8 cellular contexts compared by ENCODE assay signal in the genomic region with DNA sequence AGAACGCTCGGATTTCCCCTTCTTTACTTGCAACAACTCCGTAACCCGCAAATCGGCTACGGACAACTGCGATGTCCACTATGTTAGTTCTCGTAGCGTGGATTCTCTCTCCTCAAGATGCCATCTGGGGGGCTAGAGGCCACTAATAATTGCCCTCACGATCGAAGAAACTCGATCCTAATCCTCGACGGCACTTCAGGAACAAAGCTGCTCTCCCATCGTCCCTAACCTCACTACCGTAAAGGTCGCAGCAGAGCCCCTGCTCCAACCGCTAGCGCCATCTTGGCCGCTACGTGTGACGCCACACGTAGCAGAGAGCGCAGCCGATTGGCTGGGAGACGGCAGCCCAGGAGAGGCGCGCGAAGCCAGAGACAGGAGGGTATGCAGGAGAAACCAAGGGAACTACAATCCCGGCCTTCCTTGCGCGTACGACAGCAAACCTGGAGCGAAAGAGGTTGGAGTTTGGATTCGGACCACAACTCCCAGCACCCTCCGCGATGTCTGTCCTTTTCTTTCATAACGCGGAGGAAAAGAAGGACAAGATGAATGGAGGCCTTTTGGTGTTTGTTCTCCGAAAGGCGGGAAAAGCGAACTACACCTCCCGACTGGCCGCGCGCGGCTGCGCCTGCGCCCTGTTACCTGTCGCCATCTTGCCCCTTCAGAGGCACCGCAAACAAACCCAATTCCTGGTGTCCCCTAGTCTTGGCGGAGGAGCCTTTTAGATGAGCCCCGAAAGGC. TPM values are rescaled to one million over a fixed set of nuclear protein-coding genes. Genes with fewer than 3 reads are reported as not detected.
A peak's percentile ranks its signal among the peaks of the same experiment; 100 is the strongest.
DNase-seq lines count a peak whose midpoint lies in the region; ATAC-seq, FAIRE-seq and TF ChIP-seq lines count a peak whose summit lies in the region.

A gene with protein sequence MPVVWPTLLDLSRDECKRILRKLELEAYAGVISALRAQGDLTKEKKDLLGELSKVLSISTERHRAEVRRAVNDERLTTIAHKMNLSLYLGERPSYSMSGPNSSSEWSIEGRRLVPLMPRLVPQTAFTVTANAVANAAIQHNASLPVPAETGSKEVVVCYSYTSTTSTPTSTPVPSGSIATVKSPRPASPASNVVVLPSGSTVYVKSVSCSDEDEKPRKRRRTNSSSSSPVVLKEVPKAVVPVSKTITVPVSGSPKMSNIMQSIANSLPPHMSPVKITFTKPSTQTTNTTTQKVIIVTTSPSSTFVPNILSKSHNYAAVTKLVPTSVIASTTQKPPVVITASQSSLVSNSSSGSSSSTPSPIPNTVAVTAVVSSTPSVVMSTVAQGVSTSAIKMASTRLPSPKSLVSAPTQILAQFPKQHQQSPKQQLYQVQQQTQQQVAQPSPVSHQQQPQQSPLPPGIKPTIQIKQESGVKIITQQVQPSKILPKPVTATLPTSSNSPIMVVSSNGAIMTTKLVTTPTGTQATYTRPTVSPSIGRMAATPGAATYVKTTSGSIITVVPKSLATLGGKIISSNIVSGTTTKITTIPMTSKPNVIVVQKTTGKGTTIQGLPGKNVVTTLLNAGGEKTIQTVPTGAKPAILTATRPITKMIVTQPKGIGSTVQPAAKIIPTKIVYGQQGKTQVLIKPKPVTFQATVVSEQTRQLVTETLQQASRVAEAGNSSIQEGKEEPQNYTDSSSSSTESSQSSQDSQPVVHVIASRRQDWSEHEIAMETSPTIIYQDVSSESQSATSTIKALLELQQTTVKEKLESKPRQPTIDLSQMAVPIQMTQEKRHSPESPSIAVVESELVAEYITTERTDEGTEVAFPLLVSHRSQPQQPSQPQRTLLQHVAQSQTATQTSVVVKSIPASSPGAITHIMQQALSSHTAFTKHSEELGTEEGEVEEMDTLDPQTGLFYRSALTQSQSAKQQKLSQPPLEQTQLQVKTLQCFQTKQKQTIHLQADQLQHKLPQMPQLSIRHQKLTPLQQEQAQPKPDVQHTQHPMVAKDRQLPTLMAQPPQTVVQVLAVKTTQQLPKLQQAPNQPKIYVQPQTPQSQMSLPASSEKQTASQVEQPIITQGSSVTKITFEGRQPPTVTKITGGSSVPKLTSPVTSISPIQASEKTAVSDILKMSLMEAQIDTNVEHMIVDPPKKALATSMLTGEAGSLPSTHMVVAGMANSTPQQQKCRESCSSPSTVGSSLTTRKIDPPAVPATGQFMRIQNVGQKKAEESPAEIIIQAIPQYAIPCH (N-terminal part only) (plus strand): TSS at position 635 of the 738 bp plus-strand sequence. CDS start 1,921 bp downstream, outside the sequence.

- peak within 1 kb of the TSS; percentile 83 for H2AK5ac ChIP-seq in trophoblast cell (ENCODE audit: low read length)

- H3K14ac ChIP-seq in trophoblast cell (ENCODE audit: low read length) = peak within 1 kb of the TSS; percentile 94

- H3K27me3 ChIP-seq in adrenal gland = no peaks in the 10 kb centered on the region
- no peaks in the 10 kb centered on the region for H3K27me3 ChIP-seq in trophoblast cell (ENCODE audit: insufficient read depth, low read length)
- no peaks in the 10 kb centered on the region for H3K27me3 ChIP-seq in transverse colon

- H3K9ac ChIP-seq in trophoblast cell (ENCODE audit: low read length) = peak within 1 kb of the TSS; percentile 99

- peak; percentile 83 for DNase-seq in GM12892 (ENCODE audit: insufficient read length)
- peak; percentile 99 for DNase-seq in NCI-H146 (lab: John Stamatoyannopoulos, UW)
- peak; percentile 79 to 98 (median 88) for DNase-seq in T-helper 1 cell
- peak; percentile 95 to 99 (median 98) for DNase-seq in adrenal gland
- peak; percentile 99 for DNase-seq in cardiac septum (ENCODE audit: low spot score)
- peak; percentile 97 to 99 for DNase-seq in trophoblast cell
- DNase-seq in transverse colon = peak; percentile 96

- H3K18ac ChIP-seq in trophoblast cell (ENCODE audit: low read length) = peak within 1 kb of the TSS; percentile 93

- TF ChIP-seq POLR2A in GM12892 (IDR thresholded peaks at IDR 0.05; ENCODE audit: low read depth, low read length) (peak; percentile 99), adrenal gland (IDR thresholded peaks at IDR 0.05) (peak; percentile 92 to 98), transverse colon (IDR thresholded peaks at IDR 0.05) (peak; percentile 99)

- peak; percentile 100 for FAIRE-seq in GM12892 (lab: Jason Lieb, UNC)

- WGBS in adrenal gland, 4 donors = 0 to 1% (median 0%) methylated on average over 22 to 53 of the region's 53 CpGs
- WGBS in trophoblast cell (ENCODE audit: extremely low coverage, insufficient coverage, insufficient read length) = no CpG with 5 or more reads among the region's 53 CpGs
- WGBS in transverse colon (ENCODE audit: low coverage in 1 of 2), 2 donors = 0 to 1% methylated on average over 17 to 51 of the region's 53 CpGs

- peak within 1 kb of the TSS; percentile 89 for H2BK120ac ChIP-seq in trophoblast cell (ENCODE audit: insufficient read depth, low read length, poor library complexity)

- H4K8ac ChIP-seq in trophoblast cell (ENCODE audit: low read depth, low read length) = peak within 1 kb of the TSS; percentile 92

- peak within 1 kb of the TSS; percentile 85 for H3K4me2 ChIP-seq in trophoblast cell (ENCODE audit: low read length)

- peak within 1 kb of the TSS; percentile 94 for H4K91ac ChIP-seq in trophoblast cell (ENCODE audit: low read depth, low read length)

- H3K27ac ChIP-seq in adrenal gland = peak within 1 kb of the TSS; percentile 85 to 97 (median 91)
- peak within 1 kb of the TSS; percentile 83 for H3K27ac ChIP-seq in trophoblast cell (ENCODE audit: low read depth, low read length)
- peak within 1 kb of the TSS; percentile 93 to 97 (median 94) for H3K27ac ChIP-seq in transverse colon

- peaks cover 0 to 8% of the 10 kb centered on the region in 2 donors for H3K36me3 ChIP-seq in adrenal gland (replicated peaks in 1 of 2)
- no peaks in the 10 kb centered on the region for H3K36me3 ChIP-seq in trophoblast cell (ENCODE audit: control insufficient read depth in 1 of 2, insufficient read depth in 2 of 2, low read length in 2 of 2)
- H3K36me3 ChIP-seq in transverse colon = peaks cover 0 to 14% (median 0%) of the 10 kb centered on the region in 4 donors

- H3K79me1 ChIP-seq in trophoblast cell (ENCODE audit: low read length) = peaks cover 12% of the 10 kb centered on the region

- ATAC-seq in HG02852 (IDR thresholded peaks at IDR 0.05; ENCODE audit: unreplicated experiment) = peak; percentile 87

- TF ChIP-seq EP300 in transverse colon (IDR thresholded peaks at IDR 0.05; ENCODE audit: low read depth) = no peak

- H3K79me2 ChIP-seq in trophoblast cell (ENCODE audit: control insufficient read depth, insufficient read depth, low read length, poor library complexity) = peaks cover 9% of the 10 kb centered on the region

- peak within 1 kb of the TSS; percentile 81 for H3K4ac ChIP-seq in trophoblast cell (ENCODE audit: low read depth, low read length)

- H2BK12ac ChIP-seq in trophoblast cell (ENCODE audit: low read length) = no peak within 1 kb of the TSS

- peak within 1 kb of the TSS; percentile 78 for H2BK5ac ChIP-seq in trophoblast cell (ENCODE audit: low read depth, low read length, poor library complexity)

- peak within 1 kb of the TSS; percentile 80 for H2AFZ ChIP-seq in trophoblast cell (ENCODE audit: insufficient read depth, low read length, poor library complexity)

- in situ Hi-C loops in transverse colon (cut with MboI; ENCODE audit: low pct_ligation_motif_present in 1 of 4, low pct_unique_long_range_greater_than_20kb in 1 of 4, low sequenced_read_pairs in 3 of 4) = no loop called here

- intact Hi-C loops in adrenal gland (cut with DNase I) = loop anchor here in 1 of 2 donors (10.0 kb wide), 1 partner anchor 230 kb away; no protein-coding TSS in a partner anchor
- intact Hi-C loops in cardiac septum (cut with DNase I) = loop anchor here (1.0 to 10.0 kb wide), 3 partner anchors 63 to 237 kb away; a partner anchor contains a TSS
- intact Hi-C loops in transverse colon (cut with DNase I; ENCODE audit: low total_unique reads) = loop anchor here (10.0 kb wide), 1 partner anchor 1060 kb away; no protein-coding TSS in a partner anchor

- peak within 1 kb of the TSS; percentile 78 for H4K12ac ChIP-seq in trophoblast cell (ENCODE audit: low read depth, low read length)

- H3K4me1 ChIP-seq in adrenal gland (replicated peaks in 1 of 2) (peaks cover 11 to 21% of the 10 kb centered on the region in 2 donors), trophoblast cell (ENCODE audit: control insufficient read depth in 1 of 2, insufficient read depth in 2 of 2, low read length in 2 of 2) (peaks cover 0 to 2% of the 10 kb centered on the region in 2 experiments), transverse colon (peaks cover 6 to 26% (median 17%) of the 10 kb centered on the region in 4 donors)

- H3K4me3 ChIP-seq in adrenal gland = peak within 1 kb of the TSS; percentile 85 to 97 (median 90)
- H3K4me3 ChIP-seq in trophoblast cell (ENCODE audit: low read depth, low read length) = peak within 1 kb of the TSS; percentile 92
- peak within 1 kb of the TSS; percentile 76 to 99 (median 94) for H3K4me3 ChIP-seq in transverse colon

- H3K9me3 ChIP-seq in adrenal gland (replicated peaks in 1 of 3) = no peaks in the 10 kb centered on the region
- no peaks in the 10 kb centered on the region for H3K9me3 ChIP-seq in trophoblast cell (ENCODE audit: insufficient read depth, low read depth, low read length)
- no peaks in the 10 kb centered on the region for H3K9me3 ChIP-seq in transverse colon

- TF ChIP-seq CTCF in adrenal gland (IDR thresholded peaks at IDR 0.05) = peak in 1 of 6 experiments; percentile 14
- TF ChIP-seq CTCF in transverse colon (IDR thresholded peaks at IDR 0.05) = peak in 1 of 5 experiments; percentile 9

- H3K23ac ChIP-seq in trophoblast cell (ENCODE audit: low read length) = no peak within 1 kb of the TSS

RNA-seq across cellular contexts. Expression of the gene that starts here (rescaled TPM):
- 17.3 TPM for polyA plus RNA-seq in GM12892 (2012; ENCODE audit: missing spikeins)
- total RNA-seq in adrenal gland (10 to 100 TPM; 13.3 to 48.0 (median 17.4) TPM), cardiac septum (17.0 TPM), transverse colon (10 to 100 TPM; 35.7 to 79.6 (median 43.8) TPM)
- polyA plus RNA-seq in adrenal gland = 10 to 100 TPM in 1 of 3 donors, 1 to 10 TPM in 2; 7.0 to 16.7 (median 7.2) TPM
- 25.4 and 25.7 TPM in 2 replicates for polyA plus RNA-seq in trophoblast cell (2013)

Comparison
In these comparisons a context has a peak if more than half of its experiments do, and no peak if none do; other contexts are left out.
1. Peak in every context shown above with its lines: DNase-seq, ATAC-seq, H3K4me3 ChIP-seq and H3K27ac ChIP-seq.